1 cellular context compared by ENCODE assay signal in genomic region chr3:114056130-114057010, GRCh38.
TF ChIP-seq lines count a peak whose summit lies in the region.

CCDC191 (minus strand) TSS chr3:114056526; CDS start chr3:114056466, 60 bp downstream.
QTRT2 (plus strand) TSS chr3:114056737; CDS start chr3:114065258, 8,521 bp downstream.

TF ChIP-seq in HepG2, 621 proteins besides CTCF, POLR2A, EP300 and RAD21 (continued from another document and continues in another):
- TF ChIP-seq ZNF318 (CRISPR knock-in tag; IDR thresholded peaks at IDR 0.05) (no peak), PAWR (CRISPR knock-in tag; IDR thresholded peaks at IDR 0.05; ENCODE audit: borderline replicate concordance) (no peak), MBD4 (IDR thresholded peaks at IDR 0.05; ENCODE audit: borderline replicate concordance, low read length) (no peak), SRY (CRISPR knock-in tag; IDR thresholded peaks at IDR 0.05) (no peak), ZNF678 (CRISPR knock-in tag; IDR thresholded peaks at IDR 0.05) (no peak), CAMTA2 (CRISPR knock-in tag; IDR thresholded peaks at IDR 0.05; ENCODE audit: borderline replicate concordance) (0 out of 2 replicates have a peak, but pooled peaks have one; percentile 21), ZNF280B (CRISPR knock-in tag; IDR thresholded peaks at IDR 0.05; ENCODE audit: borderline replicate concordance) (no peak; the same call in 1 of the 2 replicates), ZNF839 (CRISPR knock-in tag; IDR thresholded peaks at IDR 0.05; ENCODE audit: borderline replicate concordance) (0 out of 2 replicates have a peak, but pooled peaks have one; percentile 22), CHD4 (IDR thresholded peaks at IDR 0.05; ENCODE audit: borderline replicate concordance, low read length) (no peak), PLSCR1 (CRISPR knock-in tag; IDR thresholded peaks at IDR 0.05; ENCODE audit: borderline replicate concordance) (no peak), RELA (CRISPR knock-in tag; IDR thresholded peaks at IDR 0.05) (0 out of 2 replicates have a peak, but pooled peaks have one; percentile 54), NR3C1 (CRISPR knock-in tag; IDR thresholded peaks at IDR 0.05) (no peak), ARID3A (IDR thresholded peaks at IDR 0.05; ENCODE audit: low read depth, low read length) (peak; percentile 29; the same call in 1 of the 2 replicates), GPN1 (CRISPR knock-in tag; IDR thresholded peaks at IDR 0.05; ENCODE audit: borderline replicate concordance) (no peak), FOXA3 (CRISPR knock-in tag; IDR thresholded peaks at IDR 0.05) (peak; percentile 53; the same call in 1 of the 2 replicates), XBP1 (CRISPR knock-in tag; IDR thresholded peaks at IDR 0.05) (peak; percentile 82; the same call in 1 of the 2 replicates), ELF3 (CRISPR knock-in tag; IDR thresholded peaks at IDR 0.05) (peak; percentile 79; the same call in 1 of the 2 replicates), ZNF773 (CRISPR knock-in tag; IDR thresholded peaks at IDR 0.05; ENCODE audit: borderline replicate concordance) (no peak), HNF4A (CRISPR knock-in tag; IDR thresholded peaks at IDR 0.05) (peak; percentile 12; the same call in 1 of the 2 replicates), TRIM22 (IDR thresholded peaks at IDR 0.05) (no peak), ZHX1 (CRISPR knock-in tag; IDR thresholded peaks at IDR 0.05; ENCODE audit: low read depth) (peak; percentile 89; the same call in 1 of the 2 replicates), CC2D1A (CRISPR knock-in tag; IDR thresholded peaks at IDR 0.05) (no peak), MNT (IDR thresholded peaks at IDR 0.05) (peak; percentile 89), PHF8 (CRISPR knock-in tag; IDR thresholded peaks at IDR 0.05) (peak; percentile 69), SIX4 (CRISPR knock-in tag; IDR thresholded peaks at IDR 0.05) (0 out of 2 replicates have a peak, but pooled peaks have one; percentile 11), ZNF574 (CRISPR knock-in tag; IDR thresholded peaks at IDR 0.05) (peak; percentile 87), ZNF501 (CRISPR knock-in tag; IDR thresholded peaks at IDR 0.05) (peak; percentile 83), NRL (CRISPR knock-in tag; IDR thresholded peaks at IDR 0.05; ENCODE audit: borderline replicate concordance) (no peak; the same call in 1 of the 2 replicates), SCMH1 (CRISPR knock-in tag; IDR thresholded peaks at IDR 0.05; ENCODE audit: borderline replicate concordance) (no peak), SMC3 (IDR thresholded peaks at IDR 0.05; ENCODE audit: low read length) (no peak), ZNF629 (CRISPR knock-in tag; conservative IDR thresholded peaks at IDR 0.05) (peak; percentile 23; the same call in 1 of the 2 replicates), ZNF558 (CRISPR knock-in tag; IDR thresholded peaks at IDR 0.05; ENCODE audit: borderline replicate concordance) (peak; percentile 87; the same call in 1 of the 2 replicates), ZFP36L1 (CRISPR knock-in tag; IDR thresholded peaks at IDR 0.05) (no peak), KLF12 (CRISPR knock-in tag; IDR thresholded peaks at IDR 0.05; ENCODE audit: borderline replicate concordance) (peak; percentile 91), ZZZ3 (CRISPR knock-in tag; IDR thresholded peaks at IDR 0.05; ENCODE audit: borderline replicate concordance) (peak; percentile 62; the same call in 1 of the 2 replicates), ZNF549 (CRISPR knock-in tag; IDR thresholded peaks at IDR 0.05) (no peak), ZSCAN9 (CRISPR knock-in tag; IDR thresholded peaks at IDR 0.05; ENCODE audit: borderline replicate concordance) (no peak), ZNF446 (CRISPR knock-in tag; IDR thresholded peaks at IDR 0.05) (no peak), ZFP36 (IDR thresholded peaks at IDR 0.05; ENCODE audit: borderline replicate concordance, low read depth, low read length, partially characterized antibody) (no peak)
